ENCODE assay signal across 8 cellular contexts in genomic region chr2:151946856-151947523, GRCh38.
DNase-seq lines count a peak whose midpoint lies in the region; ATAC-seq, FAIRE-seq and TF ChIP-seq lines count a peak whose summit lies in the region.

No MANE protein-coding gene starts in this region.

- WGBS in SK-N-SH (ENCODE audit: low lambda C conversion rate) = 27% methylated on average over 8 of the region's 8 CpGs

- H3K27ac Mint-ChIP-seq in CD4-positive, CD25-positive, alpha-beta regulatory T cell = no peak overlapping the region
- H3K27ac Mint-ChIP-seq in effector memory CD8-positive, alpha-beta T cell = no peak overlapping the region
- H3K27ac Mint-ChIP-seq in memory B cell = no peak overlapping the region

- H3K27ac ChIP-seq in CD4-positive, CD25-positive, alpha-beta regulatory T cell (ENCODE audit: insufficient read depth, low read length, poor library complexity, severe bottlenecking) = no peak overlapping the region
- H3K27ac ChIP-seq in SK-N-SH (ENCODE audit: low read depth in 2 of 2, low read length in 1 of 2) = no peak overlapping the region; a peak in 1 of 4 replicates

- H4K20me1 ChIP-seq in SK-N-SH (ENCODE audit: insufficient read depth) = no peaks in the 10 kb centered on the region

- DNase-seq in CD4-positive, CD25-positive, alpha-beta regulatory T cell = peak in 2 of 3 donors; percentile 1 to 34
- DNase-seq in GM19239 (ENCODE audit: insufficient read length, low spot score) = peak; percentile 17
- peak; percentile 58 for DNase-seq in HT-29 (ENCODE audit: low spot score)
- peak; percentile 62 for DNase-seq in SK-N-SH
- DNase-seq in effector memory CD8-positive, alpha-beta T cell = peak in 2 of 3 experiments; percentile 3 to 13
- peak; percentile 16 to 34 for DNase-seq in memory B cell (ENCODE audit: low spot score in 2 of 2)
- no peak for DNase-seq in stimulated activated naive CD4-positive, alpha-beta T cell treated with Interleukin-2 at 50 U/mL for 16 hours (lab: John Stamatoyannopoulos, UW)
- DNase-seq in NCI-H510A treated with DMSO at 0.1 percent for 48 hours (lab: John Stamatoyannopoulos, UW) = no peak

- TF ChIP-seq CTCF in SK-N-SH (IDR thresholded peaks at IDR 0.05) = peak; percentile 68

- no peaks in the 10 kb centered on the region for H3K9me3 ChIP-seq in CD4-positive, CD25-positive, alpha-beta regulatory T cell (ENCODE audit: control insufficient read depth in 2 of 2, low read length in 2 of 2)
- H3K9me3 ChIP-seq in SK-N-SH = no peaks in the 10 kb centered on the region

- POLR2A ChIA-PET in SK-N-SH (lab: Yijun Ruan, JAX) = no interaction called here

- H3K36me3 Mint-ChIP-seq in CD4-positive, CD25-positive, alpha-beta regulatory T cell = no peaks in the 10 kb centered on the region
- H3K36me3 Mint-ChIP-seq in effector memory CD8-positive, alpha-beta T cell (ENCODE audit: insufficient read depth) = no peaks in the 10 kb centered on the region
- peaks cover 2% of the 10 kb centered on the region for H3K36me3 Mint-ChIP-seq in memory B cell

- no peak overlapping the region for H3K4me3 ChIP-seq in CD4-positive, CD25-positive, alpha-beta regulatory T cell (ENCODE audit: low read depth, low read length)
- peak overlapping the region; percentile 2 to 26; a peak in 2 of 4 replicates for H3K4me3 ChIP-seq in SK-N-SH (ENCODE audit: low read depth in 2 of 2, low read length in 1 of 2)

- FAIRE-seq in GM19239 (lab: Jason Lieb, UNC) = peak; percentile 80

- peaks cover 10% of the 10 kb centered on the region for H3K27me3 Mint-ChIP-seq in CD4-positive, CD25-positive, alpha-beta regulatory T cell
- H3K27me3 Mint-ChIP-seq in effector memory CD8-positive, alpha-beta T cell = peaks cover 27 to 41% of the 10 kb centered on the region in 2 donors
- peaks cover 6% of the 10 kb centered on the region for H3K27me3 Mint-ChIP-seq in memory B cell

- H3K4me3 Mint-ChIP-seq in CD4-positive, CD25-positive, alpha-beta regulatory T cell = peak overlapping the region in 2 of 4 donors; percentile 22 to 47
- H3K4me3 Mint-ChIP-seq in effector memory CD8-positive, alpha-beta T cell = peak overlapping the region in 1 of 2 donors; percentile 41
- H3K4me3 Mint-ChIP-seq in memory B cell = peak overlapping the region; percentile 59

- peaks cover 3 to 15% (median 6%) of the 10 kb centered on the region in 7 donors for H3K9me3 Mint-ChIP-seq in CD4-positive, CD25-positive, alpha-beta regulatory T cell
- H3K9me3 Mint-ChIP-seq in effector memory CD8-positive, alpha-beta T cell = peaks cover 6% of the 10 kb centered on the region in 2 donors
- H3K9me3 Mint-ChIP-seq in memory B cell = peaks cover 11% of the 10 kb centered on the region

- no peak; the same call in 1 of the 2 replicates for TF ChIP-seq RAD21 in SK-N-SH (IDR thresholded peaks at IDR 0.05; ENCODE audit: low read length)

- no peaks in the 10 kb centered on the region for H3K79me2 ChIP-seq in SK-N-SH (ENCODE audit: insufficient read depth)

- H3K4me1 Mint-ChIP-seq in CD4-positive, CD25-positive, alpha-beta regulatory T cell = peaks cover 4 to 12% (median 4%) of the 10 kb centered on the region in 4 donors
- peaks cover 7 to 9% of the 10 kb centered on the region in 2 donors for H3K4me1 Mint-ChIP-seq in effector memory CD8-positive, alpha-beta T cell (ENCODE audit: low read depth in 2 of 2)
- H3K4me1 Mint-ChIP-seq in memory B cell = peaks cover 3% of the 10 kb centered on the region

- H3K9me2 ChIP-seq in SK-N-SH = no peaks in the 10 kb centered on the region

- no peak for TF ChIP-seq EP300 in SK-N-SH (IDR thresholded peaks at IDR 0.05; ENCODE audit: borderline replicate concordance in 1 of 2, low read depth in 1 of 2, low read length in 1 of 2)

- no peak overlapping the region for H2AFZ ChIP-seq in SK-N-SH (ENCODE audit: low read depth)

- no peak overlapping the region for H3K9ac ChIP-seq in SK-N-SH

- no peak overlapping the region for H3K4me2 ChIP-seq in SK-N-SH

- CTCF ChIA-PET in SK-N-SH (lab: Yijun Ruan, JAX) = interaction anchor here (0.7 to 1.9 kb wide), 13 partner anchors 13 to 123 kb away, joined by 3 to 6 read pairs (median 3); no protein-coding TSS in a partner anchor

- no peaks in the 10 kb centered on the region for H3K36me3 ChIP-seq in CD4-positive, CD25-positive, alpha-beta regulatory T cell (ENCODE audit: control insufficient read depth, insufficient read depth, low read length)
- no peaks in the 10 kb centered on the region for H3K36me3 ChIP-seq in SK-N-SH (replicated peaks in 1 of 2; ENCODE audit: control insufficient read depth in 1 of 2, insufficient read depth in 2 of 2, low read length in 1 of 2)

- no peaks in the 10 kb centered on the region for H3K27me3 ChIP-seq in CD4-positive, CD25-positive, alpha-beta regulatory T cell (ENCODE audit: control insufficient read depth, insufficient read depth, low read length)
- H3K27me3 ChIP-seq in SK-N-SH (ENCODE audit: insufficient read depth) = no peaks in the 10 kb centered on the region

- H3K4me1 ChIP-seq in CD4-positive, CD25-positive, alpha-beta regulatory T cell (ENCODE audit: control insufficient read depth, insufficient read depth, low read length, poor library complexity, severe bottlenecking) = no peaks in the 10 kb centered on the region
- peaks cover 0 to 15% of the 10 kb centered on the region in 2 experiments; a peak in 1 of 4 replicates for H3K4me1 ChIP-seq in SK-N-SH (ENCODE audit: control insufficient read depth in 1 of 2, insufficient read depth in 2 of 2, low read depth in 1 of 2, low read length in 1 of 2)

- H3F3A ChIP-seq in SK-N-SH (replicated peaks; ENCODE audit: insufficient read depth) = no peaks in the 10 kb centered on the region

- no peak for ATAC-seq in CD4-positive, CD25-positive, alpha-beta regulatory T cell (ENCODE audit: low read depth in 2 of 2)
- ATAC-seq in effector memory CD8-positive, alpha-beta T cell (replicated peaks) = peak; percentile 56
- peak; percentile 88 for ATAC-seq in memory B cell (ENCODE audit: low read depth)

TF ChIP-seq in SK-N-SH, 30 proteins besides CTCF, POLR2A, EP300 and RAD21 (continues in another document):
- peak; percentile 9; the same call in 1 of the 2 replicates for TF ChIP-seq USF2 (IDR thresholded peaks at IDR 0.05; ENCODE audit: borderline replicate concordance, low read depth, low read length)
- no peak for TF ChIP-seq FOXJ3 (CRISPR knock-in tag; IDR thresholded peaks at IDR 0.05)
- no peak for TF ChIP-seq RFX5 (IDR thresholded peaks at IDR 0.05; ENCODE audit: low read length)
- no peak for TF ChIP-seq PBX3 (IDR thresholded peaks at IDR 0.05)
- no peak for TF ChIP-seq TEAD4 (IDR thresholded peaks at IDR 0.05; ENCODE audit: borderline replicate concordance, insufficient read depth)
- TF ChIP-seq RXRA (IDR thresholded peaks at IDR 0.05; ENCODE audit: borderline replicate concordance, low read depth) = no peak
- TF ChIP-seq POLR2AphosphoS5 (IDR thresholded peaks at IDR 0.05; ENCODE audit: low read depth, low read length) = no peak
- no peak for TF ChIP-seq TAF1 (IDR thresholded peaks at IDR 0.05; ENCODE audit: borderline replicate concordance, low read depth, low read length)
- no peak for TF ChIP-seq MAX (IDR thresholded peaks at IDR 0.05; ENCODE audit: low read depth)
- TF ChIP-seq FOSL2 (IDR thresholded peaks at IDR 0.05; ENCODE audit: borderline replicate concordance, low read depth) = no peak
- TF ChIP-seq EZH2phosphoT487 (IDR thresholded peaks at IDR 0.05; ENCODE audit: borderline replicate concordance, low read depth) = no peak
- no peak for TF ChIP-seq REST (IDR thresholded peaks at IDR 0.05; ENCODE audit: low read depth, low read length)
- no peak for TF ChIP-seq MEF2A (IDR thresholded peaks at IDR 0.05; ENCODE audit: borderline replicate concordance, low read depth)

Comparison
In these comparisons a context has a peak if more than half of its experiments do, and no peak if none do; other contexts are left out.
1. ATAC-seq: peak in effector memory CD8-positive, alpha-beta T cell (single experiment) and memory B cell (single experiment); none in CD4-positive, CD25-positive, alpha-beta regulatory T cell (0 of 2).
2. DNase-seq: peak in CD4-positive, CD25-positive, alpha-beta regulatory T cell (2 of 3), GM19239 (single experiment), HT-29 (single experiment), SK-N-SH (single experiment), effector memory CD8-positive, alpha-beta T cell (2 of 3) and memory B cell (2 of 2); none in stimulated activated naive CD4-positive, alpha-beta T cell treated with Interleukin-2 at 50 U/mL for 16 hours (single experiment) and NCI-H510A treated with DMSO at 0.1 percent for 48 hours (single experiment).